ENCODE assay signal across 23 cellular contexts in the genomic region with DNA sequence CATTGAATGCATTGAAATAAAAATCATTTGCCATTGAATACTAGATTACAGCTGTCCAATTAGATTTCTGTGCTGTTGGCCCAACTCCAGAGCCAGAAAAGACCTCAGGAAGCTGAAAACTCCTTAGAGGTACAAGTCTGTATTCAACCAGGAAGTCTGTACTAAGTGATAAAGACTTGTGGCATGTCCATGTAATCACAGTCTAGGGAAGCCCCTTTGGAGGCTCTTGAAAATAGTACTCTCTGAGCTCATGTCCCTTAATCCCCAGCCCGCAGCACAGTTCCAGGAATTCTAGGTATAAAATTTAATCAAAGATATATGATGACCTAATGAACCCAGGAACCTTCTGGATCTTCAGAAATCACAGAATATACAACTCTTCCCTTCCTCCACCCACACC.
"Had no signal": no experiment of that assay in that cellular context is flagged by ENCODE, and none has a peak within 500 bp of the region (broad histone marks: within the 10 kb centered on the region; RNA-seq: fewer than 3 reads in every experiment).

No MANE protein-coding gene starts in this region.

- H3K4me3 ChIP-seq: MG63, SJSA1, SK-N-MC had no signal

- FAIRE-seq: RCC 7860 had no signal

- DNase-seq: IMR-90, Karpas-422, KG1, MG63, NCI-H1092, NCI-H1436, NCI-H187, NCI-H2029, NCI-H2081 treated with DMSO at 0.1 percent for 48 hours, NCI-H2171, NCI-H226, NCI-H446, NCI-H510A, NCI-H524 treated with DMSO at 0.1 percent for 48 hours, NCI-H69, NCI-H774, Right ventricle myocardium superior, RPMI8226, SIG-M5, SW 1271 had no signal

- H3K4me1 ChIP-seq: SJSA1 had no signal

- H3K27ac ChIP-seq: SJSA1, SK-N-MC had no signal

- H3K27me3 ChIP-seq: MG63, SJSA1 had no signal

- H3K36me3 ChIP-seq: MG63, SJSA1 had no signal

- H3K9me3 ChIP-seq: MG63, SJSA1 had no signal
